ENCODE assay signal across 8 cellular contexts in the genomic region with DNA sequence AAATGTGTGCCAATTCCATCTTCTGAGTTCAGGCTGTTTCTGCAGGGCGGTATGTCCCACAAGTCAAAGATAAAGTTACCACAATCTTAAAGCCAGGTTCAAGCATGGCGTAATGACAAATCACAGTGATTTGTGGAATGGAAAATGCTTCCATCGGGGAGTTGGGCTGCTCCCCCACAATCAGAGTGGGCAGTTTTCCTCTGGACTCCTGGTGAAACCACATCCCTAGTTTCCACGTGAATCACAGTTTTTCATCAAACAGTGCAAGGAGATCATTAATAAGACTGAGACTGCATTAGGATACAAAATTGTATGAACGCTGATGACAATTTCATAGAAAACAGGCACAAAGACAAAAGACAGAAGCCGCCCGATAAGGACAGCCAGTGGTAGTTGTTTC. TPM values are rescaled to one million over a fixed set of nuclear protein-coding genes. Genes with fewer than 3 reads are reported as not detected.
A peak's percentile ranks its signal among the peaks of the same experiment; 100 is the strongest.
DNase-seq lines count a peak whose midpoint lies in the region.
"Had no signal": no experiment of that assay in that cellular context is flagged by ENCODE, and none has a peak within 500 bp of the region (broad histone marks: within the 10 kb centered on the region; RNA-seq: fewer than 3 reads in every experiment).

No MANE protein-coding gene starts in this region.

- H3K9me3 Mint-ChIP-seq in activated CD4-positive, alpha-beta memory T cell treated with anti-CD3 and anti-CD28 coated beads for 36 hours: no peaks in the 10 kb centered on the region

- H3K36me3 ChIP-seq in GM23248 (ENCODE audit: low read depth) (no peaks in the 10 kb centered on the region), iPS-20b (ENCODE audit: insufficient read depth, low read depth, low read length) (no peaks in the 10 kb centered on the region), subcutaneous abdominal adipose tissue (ENCODE audit: control insufficient read depth in 5 of 5, insufficient read depth in 5 of 5, low read length in 5 of 5) (peaks cover 0 to 8% (median 0%) of the 10 kb centered on the region in 5 donors), HAP-1 (replicated peaks) (no peaks in the 10 kb centered on the region)

- H2AFZ ChIP-seq in GM23248: no peak overlapping the region

- intact Hi-C loops in activated CD4-positive, alpha-beta memory T cell treated with anti-CD3 and anti-CD28 coated beads for 36 hours (cut with micrococcal nuclease): loop anchor here (5.0 kb wide), 3 partner anchors 36 to 621 kb away; a partner anchor contains a TSS

- peak overlapping the region; percentile 33 for H3K4me2 ChIP-seq in GM23248 (ENCODE audit: unreplicated experiment)

- no peaks in the 10 kb centered on the region for H3K9me2 ChIP-seq in GM23248 (ENCODE audit: insufficient read depth)

- POLR2A ChIA-PET in activated CD4-positive, alpha-beta memory T cell treated with anti-CD3 and anti-CD28 coated beads for 36 hours (lab: Charles Lee): interaction anchor here (0.9 kb wide), 1 partner anchor 39 kb away, joined by 3 read pairs; no protein-coding TSS in a partner anchor

- H3K9me3 ChIP-seq in GM23248 (ENCODE audit: low read depth) (no peaks in the 10 kb centered on the region), iPS-20b (ENCODE audit: insufficient read depth, low read depth, low read length) (no peaks in the 10 kb centered on the region), subcutaneous abdominal adipose tissue (ENCODE audit: control insufficient read depth in 5 of 5, low read length in 5 of 5) (no peaks in the 10 kb centered on the region), HAP-1 (no peaks in the 10 kb centered on the region)

- H3K27me3 Mint-ChIP-seq in activated CD4-positive, alpha-beta memory T cell treated with anti-CD3 and anti-CD28 coated beads for 36 hours: no peaks in the 10 kb centered on the region

- H3K4me1 Mint-ChIP-seq in activated CD4-positive, alpha-beta memory T cell treated with anti-CD3 and anti-CD28 coated beads for 36 hours (ENCODE audit: low read depth): peaks cover 59% of the 10 kb centered on the region

- WGBS in GM23248 (ENCODE audit: low coverage in 1 of 2, low lambda C conversion rate in 2 of 2, missing lambda C conversion rate in 2 of 2), 2 experiments: 62 to 63% methylated on average over 7 of the region's 7 CpGs

- DNase-seq in GM23248 (peak; percentile 59), G401 (ENCODE audit: low spot score) (no peak), HAP-1 (ENCODE audit: low spot score in 2 of 2) (no peak)
- DNase-seq in activated CD4-positive, alpha-beta memory T cell treated with anti-CD3 and anti-CD28 coated beads for 36 hours: no peak
- no peak for DNase-seq in stimulated activated CD4-positive, alpha-beta T cell treated with anti-CD3 and anti-CD28 coated beads, Interleukin-12 subunit alpha, Interleukin-12 subunit beta, amount 100 ng/mL, for 4 hours
- DNase-seq: stimulated activated CD4-positive, alpha-beta T cell treated with anti-CD3 and anti-CD28 coated beads, Interleukin-4, amount 100 ng/mL, for 4 hours had no signal

- peaks cover 23% of the 10 kb centered on the region for H3K36me3 Mint-ChIP-seq in activated CD4-positive, alpha-beta memory T cell treated with anti-CD3 and anti-CD28 coated beads for 36 hours

- H3K4me3 ChIP-seq in GM23248 (peak overlapping the region; percentile 11), iPS-20b (ENCODE audit: low read length) (peak overlapping the region; percentile 80), subcutaneous abdominal adipose tissue (ENCODE audit: low read depth in 1 of 5, low read length in 5 of 5) (peak overlapping the region in 3 of 5 donors; percentile 9 to 96 (median 18)), HAP-1 (no peak overlapping the region)

- H3F3A ChIP-seq in GM23248 (ENCODE audit: insufficient read depth): peaks cover 37% of the 10 kb centered on the region

- 0 out of 2 replicates have a peak overlapping the region, but pooled peaks have one; percentile 19 for H3K9ac ChIP-seq in GM23248
- H3K9ac ChIP-seq in iPS-20b (ENCODE audit: low read depth, low read length): peak overlapping the region; percentile 59
- H3K9ac ChIP-seq in subcutaneous abdominal adipose tissue (ENCODE audit: low read length in 5 of 5): no peak overlapping the region

- in situ Hi-C loops in GM23248 (cut with MboI) (no loop called here), G401 (cut with HindIII; ENCODE audit: low sequenced_read_pairs) (no loop called here), HAP-1 (cut with MboI; ENCODE audit: low sequenced_read_pairs) (no loop called here)

- peak overlapping the region; percentile 66 for H3K4me3 Mint-ChIP-seq in activated CD4-positive, alpha-beta memory T cell treated with anti-CD3 and anti-CD28 coated beads for 36 hours

- H3K27ac ChIP-seq in GM23248 (peak overlapping the region; percentile 31), iPS-20b (ENCODE audit: low read length) (peak overlapping the region; percentile 3), subcutaneous abdominal adipose tissue (ENCODE audit: low read depth, low read length) (peak overlapping the region; percentile 99)

- H3K27me3 ChIP-seq in GM23248 (replicated peaks; ENCODE audit: insufficient read depth): no peaks in the 10 kb centered on the region
- H3K27me3 ChIP-seq in iPS-20b (ENCODE audit: insufficient read depth, low read length): peaks cover 31% of the 10 kb centered on the region; the same call in 1 of the 2 replicates
- H3K27me3 ChIP-seq in subcutaneous abdominal adipose tissue (ENCODE audit: control insufficient read depth in 5 of 5, insufficient read depth in 4 of 5, low read length in 5 of 5): no peaks in the 10 kb centered on the region
- H3K27me3 ChIP-seq in HAP-1 (ENCODE audit: low read depth): no peaks in the 10 kb centered on the region

- CTCF ChIA-PET in activated CD4-positive, alpha-beta memory T cell treated with anti-CD3 and anti-CD28 coated beads for 36 hours (lab: Charles Lee): interaction anchor here (0.6 to 2.1 kb wide), 4 partner anchors 51 to 530 kb away, joined by 3 to 11 read pairs (median 6); a partner anchor contains a TSS

- H3K79me2 ChIP-seq in GM23248 (ENCODE audit: insufficient read depth): peaks cover 90% of the 10 kb centered on the region

- H4K20me1 ChIP-seq in GM23248 (ENCODE audit: insufficient read depth): peaks cover 7% of the 10 kb centered on the region; the same call in 1 of the 2 replicates

- H3K4me1 ChIP-seq in GM23248 (ENCODE audit: insufficient read depth) (peaks cover 40% of the 10 kb centered on the region), iPS-20b (ENCODE audit: insufficient read depth, low read length) (peaks cover 48% of the 10 kb centered on the region), subcutaneous abdominal adipose tissue (ENCODE audit: control insufficient read depth in 5 of 5, insufficient read depth in 5 of 5, low read length in 5 of 5) (peaks cover 2 to 55% (median 43%) of the 10 kb centered on the region in 5 donors), HAP-1 (peaks cover 24% of the 10 kb centered on the region)

- H3K27ac Mint-ChIP-seq in activated CD4-positive, alpha-beta memory T cell treated with anti-CD3 and anti-CD28 coated beads for 36 hours: peak overlapping the region; percentile 57

RNA-seq across cellular contexts. Expression of a gene that starts 3.5 kb away (rescaled TPM):
- 83.2 and 92.1 TPM in 2 replicates for total RNA-seq in GM23248 (2014; rRNA removed; shearing (Covaris generic))
- 150 and 159 TPM in 2 replicates for polyA plus RNA-seq in GM23248 (2016; fragmentation: Nextera tagmentation; extraction: Ambion mirVana)
- 100 to 1,000 TPM; 130 to 134 TPM for total RNA-seq in activated CD4-positive, alpha-beta memory T cell treated with anti-CD3 and anti-CD28 coated beads for 36 hours
- 43.3 and 50.5 TPM in 2 replicates for total RNA-seq in G401 (2014; rRNA removed; shearing (Covaris generic))

Comparison
In these comparisons a context has a peak if more than half of its experiments do, and no peak if none do; other contexts are left out.
1. H3K27ac ChIP-seq: peak in every context shown above with its lines; median percentile 99 in subcutaneous abdominal adipose tissue; 31 in GM23248; 3 in iPS-20b.
2. H3K9ac ChIP-seq: peak in GM23248 (single experiment) and iPS-20b (single experiment); none in subcutaneous abdominal adipose tissue (0 of 5).